In the genomic region with DNA sequence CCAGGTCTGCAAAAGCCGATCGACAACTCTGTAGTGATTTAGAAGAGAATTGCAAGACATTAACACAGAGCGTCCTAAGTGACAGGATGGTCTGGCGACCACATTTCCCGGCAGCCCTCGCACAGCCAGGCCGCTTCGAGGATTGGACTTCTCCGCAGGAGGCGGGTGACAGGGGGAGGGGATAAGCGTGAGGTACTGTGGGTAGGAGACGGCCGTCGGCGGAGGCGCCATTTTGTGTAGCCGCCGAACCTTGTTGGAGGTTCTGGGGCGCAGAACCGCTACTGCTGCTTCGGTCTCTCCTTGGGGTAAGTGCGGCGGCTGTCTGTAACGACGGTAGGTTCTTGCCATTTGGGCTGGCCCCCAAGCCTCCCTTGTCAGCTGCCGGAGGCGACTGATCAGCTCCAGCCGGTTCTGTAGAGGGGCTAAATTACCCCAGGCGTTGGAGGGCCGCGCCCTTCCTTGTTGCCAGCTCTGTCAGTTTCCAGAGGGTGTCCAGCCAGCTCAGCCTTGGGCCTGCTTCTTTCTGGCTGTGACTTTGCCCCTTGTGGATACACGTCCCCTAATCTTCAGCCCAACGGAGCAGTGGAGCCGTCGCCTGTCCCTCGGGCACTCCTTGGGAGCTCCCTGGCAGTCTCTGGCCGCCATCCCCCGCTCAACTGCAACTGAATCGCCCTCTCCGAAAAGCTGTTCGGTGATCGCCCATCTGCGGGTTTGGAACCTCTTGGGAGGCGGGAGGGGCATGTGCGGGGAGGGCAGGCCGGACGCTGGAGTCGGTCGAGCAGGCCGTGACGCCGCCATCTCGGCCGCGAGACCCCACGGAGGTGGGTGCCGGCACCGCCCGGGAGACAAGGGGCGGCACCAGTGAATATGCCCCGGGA, we compare ENCODE assay signal across 1 cellular context.
TF ChIP-seq lines count a peak whose summit lies in the region.

Gene RBM5, plus strand, starts transcription at position 195 of the 878 bp plus-strand sequence. CDS start 1,516 bp downstream, outside the sequence.

TF ChIP-seq in liver, 16 proteins besides CTCF, POLR2A, EP300 and RAD21 (continued from another document):
- TF ChIP-seq ATF3 (IDR thresholded peaks at IDR 0.05) (no peak), YY1 (IDR thresholded peaks at IDR 0.05) (peak; percentile 99)
